Comparison of ENCODE assay signal across 8 cellular contexts in the genomic region with DNA sequence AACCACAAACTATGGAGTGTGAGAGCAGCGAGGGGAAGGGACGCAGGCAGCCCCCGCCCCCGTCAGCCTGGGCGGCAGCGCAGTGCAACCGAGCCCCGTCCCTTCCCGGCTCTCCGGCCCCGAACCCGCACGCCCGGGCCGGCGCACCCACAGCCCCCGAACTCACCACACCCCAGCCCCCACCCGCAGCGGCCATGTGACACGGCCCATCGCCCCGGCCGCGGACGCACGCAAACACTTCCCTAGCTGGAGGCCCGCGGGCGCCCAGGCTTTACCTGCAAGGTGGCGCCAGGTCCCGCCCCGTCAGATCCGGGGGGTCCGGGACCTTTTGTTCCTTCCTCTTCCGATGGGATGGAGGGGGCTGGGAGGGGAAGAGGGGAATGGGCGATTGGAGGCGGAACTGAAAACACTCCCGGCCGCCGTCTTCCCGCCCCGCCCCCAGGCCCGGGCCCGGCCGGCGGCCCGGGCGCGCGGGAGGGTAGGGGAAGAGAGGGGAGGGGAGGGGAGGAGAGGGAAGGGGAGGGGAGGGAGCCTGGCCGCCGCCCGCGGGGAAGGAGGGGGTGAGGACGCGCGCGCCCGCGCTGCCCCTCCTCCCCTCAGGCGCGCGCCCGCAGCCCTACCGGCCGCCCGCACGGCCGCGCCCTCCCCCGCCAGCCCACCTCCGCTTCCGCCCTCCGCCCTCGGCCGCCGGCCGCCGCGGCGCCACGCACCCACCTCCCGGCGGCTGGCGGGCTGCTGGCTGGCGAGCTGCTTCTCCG. TPM values are rescaled to one million over a fixed set of nuclear protein-coding genes. Genes with fewer than 3 reads are reported as not detected.
DNase-seq lines count a peak whose midpoint lies in the region; ATAC-seq, FAIRE-seq and TF ChIP-seq lines count a peak whose summit lies in the region.

TSS of gene SMAD2 (minus strand) at position 574 of the 758 bp plus-strand sequence. CDS start 33,903 bp downstream, outside the sequence.

- H3K9ac ChIP-seq in kidney (ENCODE audit: low read length in 2 of 2), result peak within 1 kb of the TSS; percentile 84 to 87

- intact Hi-C loops in kidney (cut with DNase I), result no loop called here

- H3K36me3 ChIP-seq in kidney (ENCODE audit: control insufficient read depth in 1 of 2, insufficient read depth in 2 of 2, low read length in 2 of 2), result no peaks in the 10 kb centered on the region

- FAIRE-seq in kidney (lab: Jason Lieb, UNC), result no peak

- peak; percentile 35 for ATAC-seq in HG02981 (IDR thresholded peaks at IDR 0.05; ENCODE audit: unreplicated experiment)

- H3K4me1 ChIP-seq in kidney (ENCODE audit: control insufficient read depth in 1 of 2, insufficient read depth in 1 of 2, low read depth in 1 of 2, low read length in 2 of 2), result peaks cover 5 to 9% of the 10 kb centered on the region in 2 donors

- no peaks in the 10 kb centered on the region for H3K9me3 ChIP-seq in kidney (ENCODE audit: control insufficient read depth in 1 of 2, low read length in 2 of 2)

- TF ChIP-seq CTCF in kidney (IDR thresholded peaks at IDR 0.05; ENCODE audit: borderline replicate concordance, extremely low read depth, insufficient read depth), result no peak

- peak within 1 kb of the TSS; percentile 90 to 93 for H3K4me3 ChIP-seq in kidney (ENCODE audit: low read length in 2 of 2)

- peak within 1 kb of the TSS; percentile 91 to 93 for H3K27ac ChIP-seq in kidney (ENCODE audit: low read depth in 2 of 2, low read length in 2 of 2)

- peak; percentile 51 to 78 for DNase-seq in NCI-H187 (lab: John Stamatoyannopoulos, UW)
- DNase-seq in NCI-H187 treated with DMSO at 0.1 percent for 48 hours (lab: John Stamatoyannopoulos, UW), result no peak
- DNase-seq in NCI-H2171 treated with DMSO at 0.1 percent for 48 hours (lab: John Stamatoyannopoulos, UW), result peak; percentile 88
- DNase-seq in activated CD4-positive, CD25-positive, alpha-beta regulatory T cell (lab: John Stamatoyannopoulos, UW), result peak; percentile 54 to 85 (median 72)
- peak; percentile 66 for DNase-seq in central memory CD4-positive, alpha-beta T cell
- DNase-seq in kidney, result peak; percentile 96
- peak; percentile 61 to 70 for DNase-seq in stimulated activated CD4-positive, alpha-beta T cell treated with anti-CD3 and anti-CD28 coated beads, Interleukin-15, amount 100 ng/mL, for 1 hour (ENCODE audit: low read depth in 1 of 2, low spot score in 1 of 2)

RNA-seq across cellular contexts. Expression of gene SMAD2, which starts in this region (rescaled TPM):
- 147 TPM for total RNA-seq in kidney
- polyA plus RNA-seq in kidney (ENCODE audit: insufficient read depth, low read depth, low replicate concordance), result 29.9 TPM
